Comparison of ENCODE assay signal across 1 cellular context in genomic region chr14:60657609-60657983, GRCh38.
TF ChIP-seq lines count a peak whose summit lies in the region.

No MANE protein-coding gene starts in this region.

TF ChIP-seq in H1, 55 proteins besides CTCF, POLR2A, EP300 and RAD21 (continued from another document):
- TF ChIP-seq CHD7 (IDR thresholded peaks at IDR 0.05; ENCODE audit: insufficient replicate concordance, low read length) (no peak), SUZ12 (IDR thresholded peaks at IDR 0.05; ENCODE audit: low read length) (peak; percentile 8; the same call in 1 of the 2 replicates), ATF3 (IDR thresholded peaks at IDR 0.05; ENCODE audit: insufficient read depth, low read depth, low read length) (no peak), TAF1 (IDR thresholded peaks at IDR 0.05; ENCODE audit: low read depth, low read length) (no peak), RXRA (IDR thresholded peaks at IDR 0.05; ENCODE audit: insufficient read depth, low read depth, low read length) (no peak), BCL11A (IDR thresholded peaks at IDR 0.05; ENCODE audit: low read depth in 2 of 2, low read length in 2 of 2) (no peak), TCF12 (IDR thresholded peaks at IDR 0.05; ENCODE audit: low read depth, low read length) (no peak), JUND (IDR thresholded peaks at IDR 0.05; ENCODE audit: low read length) (no peak), KDM1A (IDR thresholded peaks at IDR 0.05; ENCODE audit: borderline replicate concordance, low read length) (no peak), POLR2AphosphoS5 (IDR thresholded peaks at IDR 0.05; ENCODE audit: low read depth, low read length) (no peak), TAF7 (optimal IDR thresholded peaks at IDR 0.05; ENCODE audit: borderline replicate concordance, low read depth, low read length) (no peak), SP4 (IDR thresholded peaks at IDR 0.05; ENCODE audit: low read length) (no peak), ASH2L (IDR thresholded peaks at IDR 0.05; ENCODE audit: low read length) (peak; percentile 16), MAX (IDR thresholded peaks at IDR 0.05) (peak; percentile 73), CHD1 (IDR thresholded peaks at IDR 0.05; ENCODE audit: low read depth, low read length) (no peak), MAFK (IDR thresholded peaks at IDR 0.05; ENCODE audit: low read depth, low read length) (no peak), ATF2 (IDR thresholded peaks at IDR 0.05; ENCODE audit: low read length) (no peak), CEBPB (IDR thresholded peaks at IDR 0.05; ENCODE audit: low read depth, low read length) (no peak), BACH1 (IDR thresholded peaks at IDR 0.05; ENCODE audit: low read length) (no peak), CBX8 (IDR thresholded peaks at IDR 0.05; ENCODE audit: borderline replicate concordance, low read depth, low read length) (peak; percentile 69; the same call in 1 of the 2 replicates), KDM4A (IDR thresholded peaks at IDR 0.05; ENCODE audit: low read depth, low read length, severe bottlenecking) (peak; percentile 72), PHF8 (conservative IDR thresholded peaks at IDR 0.05; ENCODE audit: low read depth, low read length) (no peak), POU5F1 (IDR thresholded peaks at IDR 0.05; ENCODE audit: low read depth, low read length) (no peak), FOSL1 (IDR thresholded peaks at IDR 0.05; ENCODE audit: insufficient read depth, low read depth, low read length) (no peak), CREB1 (IDR thresholded peaks at IDR 0.05) (no peak), RBBP5 (IDR thresholded peaks at IDR 0.05; ENCODE audit: borderline replicate concordance, low read depth, low read length) (no peak), USF2 (IDR thresholded peaks at IDR 0.05; ENCODE audit: low read length) (no peak), SIN3A (conservative IDR thresholded peaks at IDR 0.05 in 1 of 2, IDR thresholded peaks at IDR 0.05 in 1 of 2; ENCODE audit: low read depth in 1 of 2, low read length in 2 of 2) (no peak), ZNF274 (IDR thresholded peaks at IDR 0.05; ENCODE audit: borderline replicate concordance, extremely low read depth, low read length) (no peak), BRCA1 (IDR thresholded peaks at IDR 0.05; ENCODE audit: low read depth, low read length) (no peak), YY1 (IDR thresholded peaks at IDR 0.05; ENCODE audit: low read depth, low read length) (no peak), HDAC6 (IDR thresholded peaks at IDR 0.05; ENCODE audit: low read depth, low read length) (no peak), SIRT6 (IDR thresholded peaks at IDR 0.05; ENCODE audit: low read length) (no peak), EZH2 (IDR thresholded peaks at IDR 0.05; ENCODE audit: low read depth, low read length, severe bottlenecking) (peak; percentile 53)
